In the genomic region with DNA sequence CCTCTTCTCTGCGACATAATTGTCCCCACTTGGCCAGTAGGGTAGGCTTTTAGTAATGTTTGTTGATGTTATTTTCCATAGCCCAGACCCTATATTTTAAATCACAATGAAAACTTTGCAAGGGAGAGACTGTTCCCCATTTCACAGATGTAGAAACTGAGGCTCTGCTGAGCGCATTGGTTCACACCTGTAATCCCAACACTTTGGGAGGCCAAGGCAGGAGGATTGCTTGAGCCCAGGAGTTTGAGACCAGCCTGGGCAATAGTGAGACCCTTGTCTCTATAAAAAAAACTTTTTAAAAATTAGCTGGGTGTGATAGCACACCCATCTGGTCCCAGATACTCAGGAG, we compare ENCODE assay signal across 1 cellular context.
TF ChIP-seq lines count a peak whose summit lies in the region.

No MANE protein-coding gene starts in this region.

TF ChIP-seq in IMR-90, 13 proteins besides CTCF, POLR2A, EP300 and RAD21 (continued from another document):
- TF ChIP-seq, protein P1, sequence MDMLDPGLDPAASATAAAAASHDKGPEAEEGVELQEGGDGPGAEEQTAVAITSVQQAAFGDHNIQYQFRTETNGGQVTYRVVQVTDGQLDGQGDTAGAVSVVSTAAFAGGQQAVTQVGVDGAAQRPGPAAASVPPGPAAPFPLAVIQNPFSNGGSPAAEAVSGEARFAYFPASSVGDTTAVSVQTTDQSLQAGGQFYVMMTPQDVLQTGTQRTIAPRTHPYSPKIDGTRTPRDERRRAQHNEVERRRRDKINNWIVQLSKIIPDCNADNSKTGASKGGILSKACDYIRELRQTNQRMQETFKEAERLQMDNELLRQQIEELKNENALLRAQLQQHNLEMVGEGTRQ (IDR thresholded peaks at IDR 0.05; ENCODE audit: low read depth, low read length) = no peak
- TF ChIP-seq CHD1 (IDR thresholded peaks at IDR 0.05; ENCODE audit: low read depth, low read length) (no peak), MXI1 (IDR thresholded peaks at IDR 0.05; ENCODE audit: borderline replicate concordance, low read depth, low read length) (no peak), BHLHE40 (IDR thresholded peaks at IDR 0.05; ENCODE audit: low read depth, low read length) (no peak), FOS (IDR thresholded peaks at IDR 0.05; ENCODE audit: low read depth, low read length) (no peak)
- TF ChIP-seq, protein P2, sequence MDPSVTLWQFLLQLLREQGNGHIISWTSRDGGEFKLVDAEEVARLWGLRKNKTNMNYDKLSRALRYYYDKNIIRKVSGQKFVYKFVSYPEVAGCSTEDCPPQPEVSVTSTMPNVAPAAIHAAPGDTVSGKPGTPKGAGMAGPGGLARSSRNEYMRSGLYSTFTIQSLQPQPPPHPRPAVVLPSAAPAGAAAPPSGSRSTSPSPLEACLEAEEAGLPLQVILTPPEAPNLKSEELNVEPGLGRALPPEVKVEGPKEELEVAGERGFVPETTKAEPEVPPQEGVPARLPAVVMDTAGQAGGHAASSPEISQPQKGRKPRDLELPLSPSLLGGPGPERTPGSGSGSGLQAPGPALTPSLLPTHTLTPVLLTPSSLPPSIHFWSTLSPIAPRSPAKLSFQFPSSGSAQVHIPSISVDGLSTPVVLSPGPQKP (IDR thresholded peaks at IDR 0.05; ENCODE audit: borderline replicate concordance, low read depth, low read length) = no peak
